ENCODE assay signal across 22 cellular contexts in genomic region chr10:97102441-97102840, GRCh38.
"Had no signal": no experiment of that assay in that cellular context is flagged by ENCODE, and none has a peak within 500 bp of the region (broad histone marks: within the 10 kb centered on the region; RNA-seq: fewer than 3 reads in every experiment).

No MANE protein-coding gene starts in this region.

- H3K4me1 Mint-ChIP-seq: activated CD8-positive, alpha-beta memory T cell treated with anti-CD3 and anti-CD28 coated beads, Interleukin-2, amount 10 ng/mL, durations not matched to agents 7 days and 5 days had no signal

- H3K36me3 Mint-ChIP-seq: activated CD8-positive, alpha-beta memory T cell treated with anti-CD3 and anti-CD28 coated beads, Interleukin-2, amount 10 ng/mL, durations not matched to agents 7 days and 5 days; activated naive CD4-positive, alpha-beta T cell treated with anti-CD3 and anti-CD28 coated beads, Interleukin-2, amount 50 U/mL, for 72 hours had no signal

- ATAC-seq: activated CD8-positive, alpha-beta memory T cell treated with anti-CD3 and anti-CD28 coated beads, Interleukin-2, amount 10 ng/mL, durations not matched to agents 7 days and 5 days; activated naive CD4-positive, alpha-beta T cell treated with anti-CD3 and anti-CD28 coated beads, Interleukin-2, amount 50 U/mL, for 72 hours; K562 had no signal

- H3K27ac Mint-ChIP-seq: activated CD8-positive, alpha-beta memory T cell treated with anti-CD3 and anti-CD28 coated beads, Interleukin-2, amount 10 ng/mL, durations not matched to agents 7 days and 5 days; activated naive CD4-positive, alpha-beta T cell treated with anti-CD3 and anti-CD28 coated beads, Interleukin-2, amount 50 U/mL, for 72 hours; activated T-cell treated with anti-CD3 and anti-CD28 coated beads, Interleukin-2, amount 50 U/mL, for 24 hours; T-helper 1 cell treated with Interleukin-12 subunit alpha and Interleukin-12 subunit beta and Interleukin-4 antibody, amounts not matched to agents 30 μg/mL and 1 μg/mL, for 36 hours had no signal

- DNase-seq: activated CD4-positive, alpha-beta T cell treated with anti-CD3 and anti-CD28 coated beads for 48 hours; activated CD4-positive, alpha-beta T cell treated with anti-CD3 and anti-CD28 coated beads, Interleukin-2, amount 50 U/mL, for 4 hours; activated CD8-positive, alpha-beta memory T cell treated with anti-CD3 and anti-CD28 coated beads, Interleukin-2, amount 10 ng/mL, durations not matched to agents 7 days and 5 days; activated effector memory CD4-positive, alpha-beta T cell treated with anti-CD3 and anti-CD28 coated beads, Interleukin-2, amount 50 U/mL, for 16 hours; activated naive CD4-positive, alpha-beta T cell treated with Interleukin-2 at 50 U/mL for 16 hours; activated T-cell treated with anti-CD3 and anti-CD28 coated beads, Interleukin-2, amount 50 U/mL, for 24 hours; Karpas-422; MM.1S; NCI-H1105; NCI-H1436; NCI-H1694 treated with DMSO at 0.1 percent for 48 hours; NCI-H2029 treated with DMSO at 0.1 percent for 48 hours; NCI-H510A treated with DMSO at 0.1 percent for 48 hours; NCI-H69; NK-92 treated with Interleukin-12 subunit alpha and Interleukin-12 subunit beta, amount 100 ng/mL, for 24 hours; OCI-M1; Peyer's patch; SHP77 treated with DMSO at 0.1 percent for 48 hours had no signal

- H3K4me3 Mint-ChIP-seq: activated CD8-positive, alpha-beta memory T cell treated with anti-CD3 and anti-CD28 coated beads, Interleukin-2, amount 10 ng/mL, durations not matched to agents 7 days and 5 days; activated T-cell treated with anti-CD3 and anti-CD28 coated beads, Interleukin-2, amount 50 U/mL, for 24 hours; central memory CD8-positive, alpha-beta T cell; T-helper 1 cell treated with Interleukin-12 subunit alpha and Interleukin-12 subunit beta and Interleukin-4 antibody, amounts not matched to agents 30 μg/mL and 1 μg/mL, for 36 hours had no signal

- H3K9me3 Mint-ChIP-seq: activated naive CD4-positive, alpha-beta T cell treated with anti-CD3 and anti-CD28 coated beads, Interleukin-2, amount 50 U/mL, for 72 hours; activated T-cell treated with anti-CD3 and anti-CD28 coated beads, Interleukin-2, amount 50 U/mL, for 24 hours; central memory CD8-positive, alpha-beta T cell; T-helper 1 cell treated with Interleukin-12 subunit alpha and Interleukin-12 subunit beta and Interleukin-4 antibody, amounts not matched to agents 30 μg/mL and 1 μg/mL, for 36 hours had no signal

- H3K27me3 Mint-ChIP-seq: central memory CD8-positive, alpha-beta T cell had no signal
